ENCODE assay signal across 1 cellular context in genomic region chr19:43595999-43596841, GRCh38.
TF ChIP-seq lines count a peak whose summit lies in the region.

Gene IRGQ, minus strand, starts transcription at chr19:43596134. Its CDS starts 796 bp downstream, at chr19:43595338.
A gene with protein sequence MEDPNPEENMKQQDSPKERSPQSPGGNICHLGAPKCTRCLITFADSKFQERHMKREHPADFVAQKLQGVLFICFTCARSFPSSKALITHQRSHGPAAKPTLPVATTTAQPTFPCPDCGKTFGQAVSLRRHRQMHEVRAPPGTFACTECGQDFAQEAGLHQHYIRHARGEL (plus strand): TSS chr19:43596595. CDS start chr19:43597109, 514 bp downstream.

TF ChIP-seq in K562, 482 proteins besides CTCF, POLR2A, EP300 and RAD21 (continued from another document and continues in another):
- TF ChIP-seq E2F4 (CRISPR knock-in tag; IDR thresholded peaks at IDR 0.05; ENCODE audit: low read depth) (0 out of 2 replicates have a peak, but pooled peaks have one; percentile 23), HOMEZ (CRISPR knock-in tag; IDR thresholded peaks at IDR 0.05) (no peak), MCM7 (IDR thresholded peaks at IDR 0.05) (no peak), ZNF79 (CRISPR knock-in tag; IDR thresholded peaks at IDR 0.05; ENCODE audit: low read depth) (no peak), ZBTB1 (CRISPR knock-in tag; IDR thresholded peaks at IDR 0.05; ENCODE audit: borderline replicate concordance, low read depth) (no peak), ZNF121 (CRISPR knock-in tag; conservative IDR thresholded peaks at IDR 0.05) (no peak), SIRT6 (IDR thresholded peaks at IDR 0.05; ENCODE audit: low read depth, low read length) (no peak), MBD2 (IDR thresholded peaks at IDR 0.05; ENCODE audit: borderline replicate concordance, low read depth) (0 out of 2 replicates have a peak, but pooled peaks have one; percentile 43), HEY1 (CRISPR knock-in tag; IDR thresholded peaks at IDR 0.05; ENCODE audit: borderline replicate concordance) (peak; percentile 69; the same call in 1 of the 2 replicates), GTF2E2 (tag; IDR thresholded peaks at IDR 0.05) (peak; percentile 87), ZC3H11A (IDR thresholded peaks at IDR 0.05; ENCODE audit: low read depth, low read length) (peak; percentile 31; the same call in 1 of the 2 replicates), SRSF3 (IDR thresholded peaks at IDR 0.05; ENCODE audit: insufficient read depth, low read length) (no peak), ZNF133 (CRISPR knock-in tag; IDR thresholded peaks at IDR 0.05) (no peak), ZFP1 (CRISPR knock-in tag; IDR thresholded peaks at IDR 0.05) (no peak), PTRF (tag; IDR thresholded peaks at IDR 0.05) (no peak), UBTF (IDR thresholded peaks at IDR 0.05; ENCODE audit: borderline replicate concordance in 1 of 2, low read depth in 2 of 2, low read length in 2 of 2) (0 out of 4 replicates have a peak, but pooled peaks of 1 of the 2 experiments have one; percentile 41), ZNF217 (CRISPR knock-in tag; IDR thresholded peaks at IDR 0.05) (no peak), TAF15 (IDR thresholded peaks at IDR 0.05; ENCODE audit: low read depth, low read length) (0 out of 2 replicates have a peak, but pooled peaks have one; percentile 84), ARID3B (CRISPR knock-in tag; IDR thresholded peaks at IDR 0.05; ENCODE audit: borderline replicate concordance) (no peak), HSF4 (CRISPR knock-in tag; IDR thresholded peaks at IDR 0.05; ENCODE audit: borderline replicate concordance) (no peak), KLF6 (CRISPR knock-in tag; IDR thresholded peaks at IDR 0.05; ENCODE audit: borderline replicate concordance) (peak; percentile 26; the same call in 1 of the 2 replicates), U2AF2 (optimal IDR thresholded peaks at IDR 0.05; ENCODE audit: low read depth, low read length) (no peak), E2F3 (CRISPR knock-in tag; IDR thresholded peaks at IDR 0.05) (0 out of 2 replicates have a peak, but pooled peaks have one; percentile 50), GABPB1 (CRISPR knock-in tag; IDR thresholded peaks at IDR 0.05) (peak; percentile 73; the same call in 1 of the 2 replicates), ZNF311 (CRISPR knock-in tag; IDR thresholded peaks at IDR 0.05) (0 out of 2 replicates have a peak, but pooled peaks have one; percentile 21), PYGO2 (tag; IDR thresholded peaks at IDR 0.05) (no peak), FOXA3 (CRISPR knock-in tag; conservative IDR thresholded peaks at IDR 0.05 in 1 of 2, IDR thresholded peaks at IDR 0.05 in 1 of 2) (no peak), MED1 (CRISPR knock-in tag; IDR thresholded peaks at IDR 0.05; ENCODE audit: borderline replicate concordance) (no peak), RB1 (IDR thresholded peaks at IDR 0.05; ENCODE audit: low read depth) (peak; percentile 93), ZNF175 (CRISPR knock-in tag; IDR thresholded peaks at IDR 0.05; ENCODE audit: low read depth) (no peak), ZNF740 (CRISPR knock-in tag; IDR thresholded peaks at IDR 0.05) (no peak), ZNF740 (tag; IDR thresholded peaks at IDR 0.05) (no peak), ZNF75A (CRISPR knock-in tag; IDR thresholded peaks at IDR 0.05) (no peak), CREM (IDR thresholded peaks at IDR 0.05; ENCODE audit: low read depth) (peak; percentile 99), SPI1 (IDR thresholded peaks at IDR 0.05; ENCODE audit: borderline replicate concordance, low read depth, low read length) (no peak), MAZ (CRISPR knock-in tag; conservative IDR thresholded peaks at IDR 0.05 in 1 of 2, IDR thresholded peaks at IDR 0.05 in 1 of 2) (peak; percentile 54 to 75), CBX3 (IDR thresholded peaks at IDR 0.05; ENCODE audit: borderline replicate concordance in 1 of 2, low read length in 2 of 2) (peak in 1 of 2 experiments; percentile 79; a peak in 2 of 3 replicates), RUNX1 (IDR thresholded peaks at IDR 0.05; ENCODE audit: low read depth) (no peak), RBM14 (IDR thresholded peaks at IDR 0.05; ENCODE audit: borderline replicate concordance, insufficient read depth, low read depth, low read length) (no peak), HNRNPLL (IDR thresholded peaks at IDR 0.05; ENCODE audit: low read depth, low read length, poor library complexity, severe bottlenecking) (peak; percentile 30), POLR2AphosphoS2 (IDR thresholded peaks at IDR 0.05; ENCODE audit: low read length) (no peak), SMARCB1 (IDR thresholded peaks at IDR 0.05; ENCODE audit: insufficient read length, low read depth) (no peak), PHB (CRISPR knock-in tag; IDR thresholded peaks at IDR 0.05) (no peak), ILK (tag; IDR thresholded peaks at IDR 0.05; ENCODE audit: borderline replicate concordance, low read depth) (no peak), ZNF347 (CRISPR knock-in tag; IDR thresholded peaks at IDR 0.05; ENCODE audit: low read depth) (no peak), ZBTB17 (CRISPR knock-in tag; IDR thresholded peaks at IDR 0.05) (0 out of 2 replicates have a peak, but pooled peaks have one; percentile 50)
- TF ChIP-seq, protein P1, sequence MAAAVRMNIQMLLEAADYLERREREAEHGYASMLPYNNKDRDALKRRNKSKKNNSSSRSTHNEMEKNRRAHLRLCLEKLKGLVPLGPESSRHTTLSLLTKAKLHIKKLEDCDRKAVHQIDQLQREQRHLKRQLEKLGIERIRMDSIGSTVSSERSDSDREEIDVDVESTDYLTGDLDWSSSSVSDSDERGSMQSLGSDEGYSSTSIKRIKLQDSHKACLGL (CRISPR knock-in tag; IDR thresholded peaks at IDR 0.05; ENCODE audit: borderline replicate concordance, poor library complexity, severe bottlenecking), result no peak
- TF ChIP-seq, protein P2, sequence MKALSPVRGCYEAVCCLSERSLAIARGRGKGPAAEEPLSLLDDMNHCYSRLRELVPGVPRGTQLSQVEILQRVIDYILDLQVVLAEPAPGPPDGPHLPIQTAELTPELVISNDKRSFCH (CRISPR knock-in tag; IDR thresholded peaks at IDR 0.05), result no peak
- TF ChIP-seq, protein P2 (tag; IDR thresholded peaks at IDR 0.05), result peak; percentile 78
- TF ChIP-seq, protein P3, sequence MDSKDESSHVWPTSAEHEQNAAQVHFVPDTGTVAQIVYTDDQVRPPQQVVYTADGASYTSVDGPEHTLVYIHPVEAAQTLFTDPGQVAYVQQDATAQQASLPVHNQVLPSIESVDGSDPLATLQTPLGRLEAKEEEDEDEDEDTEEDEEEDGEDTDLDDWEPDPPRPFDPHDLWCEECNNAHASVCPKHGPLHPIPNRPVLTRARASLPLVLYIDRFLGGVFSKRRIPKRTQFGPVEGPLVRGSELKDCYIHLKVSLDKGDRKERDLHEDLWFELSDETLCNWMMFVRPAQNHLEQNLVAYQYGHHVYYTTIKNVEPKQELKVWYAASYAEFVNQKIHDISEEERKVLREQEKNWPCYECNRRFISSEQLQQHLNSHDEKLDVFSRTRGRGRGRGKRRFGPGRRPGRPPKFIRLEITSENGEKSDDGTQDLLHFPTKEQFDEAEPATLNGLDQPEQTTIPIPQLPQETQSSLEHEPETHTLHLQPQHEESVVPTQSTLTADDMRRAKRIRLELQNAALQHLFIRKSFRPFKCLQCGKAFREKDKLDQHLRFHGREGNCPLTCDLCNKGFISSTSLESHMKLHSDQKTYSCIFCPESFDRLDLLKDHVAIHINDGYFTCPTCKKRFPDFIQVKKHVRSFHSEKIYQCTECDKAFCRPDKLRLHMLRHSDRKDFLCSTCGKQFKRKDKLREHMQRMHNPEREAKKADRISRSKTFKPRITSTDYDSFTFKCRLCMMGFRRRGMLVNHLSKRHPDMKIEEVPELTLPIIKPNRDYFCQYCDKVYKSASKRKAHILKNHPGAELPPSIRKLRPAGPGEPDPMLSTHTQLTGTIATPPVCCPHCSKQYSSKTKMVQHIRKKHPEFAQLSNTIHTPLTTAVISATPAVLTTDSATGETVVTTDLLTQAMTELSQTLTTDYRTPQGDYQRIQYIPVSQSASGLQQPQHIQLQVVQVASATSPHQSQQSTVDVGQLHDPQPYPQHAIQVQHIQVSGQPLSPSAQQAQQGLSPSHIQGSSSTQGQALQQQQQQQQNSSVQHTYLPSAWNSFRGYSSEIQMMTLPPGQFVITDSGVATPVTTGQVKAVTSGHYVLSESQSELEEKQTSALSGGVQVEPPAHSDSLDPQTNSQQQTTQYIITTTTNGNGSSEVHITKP (IDR thresholded peaks at IDR 0.05; ENCODE audit: partially characterized antibody), result peak; percentile 32
- TF ChIP-seq, protein P4, sequence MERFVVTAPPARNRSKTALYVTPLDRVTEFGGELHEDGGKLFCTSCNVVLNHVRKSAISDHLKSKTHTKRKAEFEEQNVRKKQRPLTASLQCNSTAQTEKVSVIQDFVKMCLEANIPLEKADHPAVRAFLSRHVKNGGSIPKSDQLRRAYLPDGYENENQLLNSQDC (CRISPR knock-in tag; IDR thresholded peaks at IDR 0.05), result 0 out of 2 replicates have a peak, but pooled peaks have one; percentile 52
- TF ChIP-seq, protein P5, sequence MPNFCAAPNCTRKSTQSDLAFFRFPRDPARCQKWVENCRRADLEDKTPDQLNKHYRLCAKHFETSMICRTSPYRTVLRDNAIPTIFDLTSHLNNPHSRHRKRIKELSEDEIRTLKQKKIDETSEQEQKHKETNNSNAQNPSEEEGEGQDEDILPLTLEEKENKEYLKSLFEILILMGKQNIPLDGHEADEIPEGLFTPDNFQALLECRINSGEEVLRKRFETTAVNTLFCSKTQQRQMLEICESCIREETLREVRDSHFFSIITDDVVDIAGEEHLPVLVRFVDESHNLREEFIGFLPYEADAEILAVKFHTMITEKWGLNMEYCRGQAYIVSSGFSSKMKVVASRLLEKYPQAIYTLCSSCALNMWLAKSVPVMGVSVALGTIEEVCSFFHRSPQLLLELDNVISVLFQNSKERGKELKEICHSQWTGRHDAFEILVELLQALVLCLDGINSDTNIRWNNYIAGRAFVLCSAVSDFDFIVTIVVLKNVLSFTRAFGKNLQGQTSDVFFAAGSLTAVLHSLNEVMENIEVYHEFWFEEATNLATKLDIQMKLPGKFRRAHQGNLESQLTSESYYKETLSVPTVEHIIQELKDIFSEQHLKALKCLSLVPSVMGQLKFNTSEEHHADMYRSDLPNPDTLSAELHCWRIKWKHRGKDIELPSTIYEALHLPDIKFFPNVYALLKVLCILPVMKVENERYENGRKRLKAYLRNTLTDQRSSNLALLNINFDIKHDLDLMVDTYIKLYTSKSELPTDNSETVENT (CRISPR knock-in tag; IDR thresholded peaks at IDR 0.05), result peak; percentile 7; the same call in 1 of the 2 replicates
